ENCODE assay signal across 8 cellular contexts in the genomic region with DNA sequence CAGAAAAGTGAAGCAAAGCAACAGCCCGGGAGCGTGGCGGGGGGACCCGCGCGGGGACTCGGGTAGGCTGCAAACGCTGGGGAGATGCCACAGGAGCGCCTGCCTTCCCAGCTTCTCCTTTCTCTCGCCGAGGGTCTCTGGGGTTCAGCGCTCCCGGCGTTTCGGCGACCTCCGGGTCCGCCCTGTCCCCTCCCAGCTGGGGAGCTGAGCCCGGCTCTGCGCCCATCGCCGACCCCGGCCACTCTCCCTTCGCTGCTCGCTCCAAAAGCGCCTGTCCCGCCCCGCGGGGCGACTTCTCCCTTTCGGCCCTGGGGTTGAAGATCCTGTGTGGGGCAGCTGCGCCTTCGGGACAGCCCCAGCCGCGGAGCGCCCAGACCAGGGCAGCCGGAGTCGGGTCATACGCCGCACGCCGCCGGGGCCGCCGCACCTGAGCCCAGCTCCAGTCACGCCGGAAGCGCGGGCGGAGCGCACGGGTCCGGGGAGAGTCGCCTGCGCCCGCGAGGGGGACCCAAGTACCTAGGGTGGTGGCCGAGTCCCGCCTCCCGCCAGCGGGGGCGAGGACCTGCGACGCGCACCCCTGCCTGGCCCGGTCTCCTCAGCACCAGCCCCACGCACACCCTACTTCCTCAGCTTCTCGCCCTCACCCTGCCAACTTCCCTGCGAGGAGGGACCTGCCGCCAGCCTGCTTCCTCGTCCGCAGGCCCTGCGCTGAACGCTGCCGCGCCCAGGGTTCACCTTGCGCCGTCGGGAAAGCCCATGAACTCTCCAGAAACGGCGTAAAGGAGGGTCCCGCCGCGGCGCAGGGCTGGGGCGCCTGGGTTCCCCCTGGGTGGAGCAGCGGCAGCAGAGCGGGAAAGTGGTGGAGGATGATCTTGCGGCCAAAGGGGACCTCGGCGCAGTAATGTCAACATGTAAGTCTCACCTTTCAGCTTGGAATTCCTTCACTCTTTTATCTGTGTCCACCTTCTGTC. TPM values are rescaled to one million over a fixed set of nuclear protein-coding genes. Genes with fewer than 3 reads are reported as not detected.
A peak's percentile ranks its signal among the peaks of the same experiment; 100 is the strongest.
DNase-seq lines count a peak whose midpoint lies in the region; ATAC-seq and TF ChIP-seq lines count a peak whose summit lies in the region.

A gene (plus strand): TSS at position 587 of the 971 bp plus-strand sequence. CDS start 323 bp downstream, at position 910.

- peaks cover 15% of the 10 kb centered on the region for H3K4me1 ChIP-seq in HAP-1
- no peaks in the 10 kb centered on the region for H3K4me1 ChIP-seq in esophagus (ENCODE audit: control insufficient read depth in 2 of 2, insufficient read depth in 2 of 2, low read length in 1 of 2)

- WGBS in esophagus, 2 donors = 1% methylated on average over 81 to 91 of the region's 91 CpGs

- DNase-seq in GM06990 (ENCODE audit: extremely low read depth, insufficient read length) (peak; percentile 45), HAP-1 (ENCODE audit: low spot score in 2 of 2) (peak; percentile 34 to 73), NCI-H1105 (lab: John Stamatoyannopoulos, UW) (peak; percentile 27), naive B cell (peak; percentile 25)
- DNase-seq in activated CD8-positive, alpha-beta memory T cell treated with anti-CD3 and anti-CD28 coated beads for 48 hours (ENCODE audit: low read depth in 2 of 3, low spot score in 2 of 3) = peak; percentile 9 to 23 (median 13)

- no peaks in the 10 kb centered on the region for H3K36me3 ChIP-seq in GM06990 (ENCODE audit: control insufficient read depth, insufficient read depth, low read length)
- no peaks in the 10 kb centered on the region for H3K36me3 ChIP-seq in HAP-1 (replicated peaks)
- H3K36me3 ChIP-seq in esophagus (ENCODE audit: control insufficient read depth in 2 of 2, insufficient read depth in 2 of 2, low read length in 1 of 2) = no peaks in the 10 kb centered on the region

- H3K9me3 Mint-ChIP-seq in naive B cell = no peaks in the 10 kb centered on the region

- in situ Hi-C loops in HAP-1 (cut with MboI; ENCODE audit: low sequenced_read_pairs) = no loop called here

- no peak within 1 kb of the TSS for H3K27ac Mint-ChIP-seq in naive B cell

- no peaks in the 10 kb centered on the region for H3K36me3 Mint-ChIP-seq in naive B cell

- H3K4me1 Mint-ChIP-seq in naive B cell = peaks cover 7 to 15% (median 12%) of the 10 kb centered on the region in 3 donors

- no peaks in the 10 kb centered on the region for H3K9me3 ChIP-seq in HAP-1
- H3K9me3 ChIP-seq in esophagus (ENCODE audit: control insufficient read depth in 2 of 2, insufficient read depth in 1 of 2, low read depth in 1 of 2, low read length in 1 of 2) = no peaks in the 10 kb centered on the region

- peak within 1 kb of the TSS; percentile 92 to 96 for H3K27ac ChIP-seq in esophagus (ENCODE audit: low read depth in 2 of 2, low read length in 1 of 2)

- H3K4me3 ChIP-seq in GM06990 (replicated peaks; ENCODE audit: low read depth, low read length) = peak within 1 kb of the TSS; percentile 33
- H3K4me3 ChIP-seq in HAP-1 = peak within 1 kb of the TSS; percentile 46
- H3K4me3 ChIP-seq in esophagus (ENCODE audit: low read depth in 1 of 2, low read length in 2 of 2) = peak within 1 kb of the TSS; percentile 65 to 82

- peak within 1 kb of the TSS; percentile 65 to 93 (median 80) for H3K4me3 Mint-ChIP-seq in naive B cell

- H3K27me3 Mint-ChIP-seq in naive B cell = peaks cover 18 to 26% (median 22%) of the 10 kb centered on the region in 3 donors

- ATAC-seq in naive B cell (ENCODE audit: low read depth in 2 of 2) (peak; percentile 69 to 80), GM18520 (IDR thresholded peaks at IDR 0.05; ENCODE audit: unreplicated experiment) (no peak)

- no peak for TF ChIP-seq CTCF in GM06990 (IDR thresholded peaks at IDR 0.05; ENCODE audit: insufficient read depth, low read length, poor library complexity, severe bottlenecking)
- TF ChIP-seq CTCF in subcutaneous adipose tissue (IDR thresholded peaks at IDR 0.05; ENCODE audit: low read depth) = no peak

- H3K27me3 ChIP-seq in GM06990 (replicated peaks; ENCODE audit: control insufficient read depth, insufficient read depth, low read length) (no peaks in the 10 kb centered on the region), HAP-1 (ENCODE audit: low read depth) (no peaks in the 10 kb centered on the region), esophagus (ENCODE audit: control insufficient read depth in 1 of 2, insufficient read depth in 2 of 2, low read length in 2 of 2) (no peaks in the 10 kb centered on the region)

RNA-seq across cellular contexts. Expression of the gene that starts here (rescaled TPM):
- polyA plus RNA-seq in esophagus = 1 to 10 TPM; 6.8 to 7.0 TPM
- not detected for polyA plus RNA-seq in naive B cell (ENCODE audit: low read depth in 6 of 6)
- total RNA-seq in subcutaneous adipose tissue = 10 to 100 TPM; 17.3 to 25.8 (median 18.7) TPM

Comparison
In these comparisons a context has a peak if more than half of its experiments do, and no peak if none do; other contexts are left out.
1. RNA of the gene that starts here (polyA plus RNA-seq): 6.8 to 7.0 TPM in esophagus; not detected in naive B cell; every median in the first group is over 4 times any median in the second.
2. Peak in DNase-seq and ATAC-seq in naive B cell; RNA of the gene not detected or under 1 TPM.
3. Peak in every context shown above with its lines, with median percentiles within 50 percentile points of each other: DNase-seq and H3K4me3 ChIP-seq.